ENCODE assay signal across 8 cellular contexts in the genomic region with DNA sequence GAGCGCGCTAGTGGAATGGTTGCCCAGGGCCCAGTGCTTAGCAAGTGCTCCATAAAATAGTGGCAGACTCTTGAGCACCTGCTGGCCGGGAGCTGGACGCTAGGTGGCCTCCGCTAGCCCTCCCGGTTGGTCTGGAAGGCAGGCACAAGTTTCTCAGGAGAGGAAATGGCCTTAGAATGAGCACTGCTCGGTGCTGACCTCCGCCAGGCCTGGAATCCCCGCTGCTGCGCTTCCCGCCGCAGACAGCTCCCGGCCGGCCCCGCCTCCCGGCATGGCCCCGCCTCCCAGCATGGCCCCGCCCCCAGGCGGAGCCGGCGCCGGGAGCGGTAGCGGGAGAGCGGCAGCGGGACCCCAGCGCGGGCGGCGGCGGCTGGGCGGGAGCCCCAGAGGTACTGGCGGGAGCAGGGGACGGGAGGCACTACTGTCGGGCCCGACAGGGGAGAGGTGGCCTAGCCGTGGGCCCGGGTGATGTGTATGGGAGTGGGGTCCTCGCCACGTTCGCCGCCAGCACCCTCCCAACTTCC. TPM values are rescaled to one million over a fixed set of nuclear protein-coding genes. Genes with fewer than 3 reads are reported as not detected.
DNase-seq lines count a peak whose midpoint lies in the region; ATAC-seq and TF ChIP-seq lines count a peak whose summit lies in the region.

A gene with protein sequence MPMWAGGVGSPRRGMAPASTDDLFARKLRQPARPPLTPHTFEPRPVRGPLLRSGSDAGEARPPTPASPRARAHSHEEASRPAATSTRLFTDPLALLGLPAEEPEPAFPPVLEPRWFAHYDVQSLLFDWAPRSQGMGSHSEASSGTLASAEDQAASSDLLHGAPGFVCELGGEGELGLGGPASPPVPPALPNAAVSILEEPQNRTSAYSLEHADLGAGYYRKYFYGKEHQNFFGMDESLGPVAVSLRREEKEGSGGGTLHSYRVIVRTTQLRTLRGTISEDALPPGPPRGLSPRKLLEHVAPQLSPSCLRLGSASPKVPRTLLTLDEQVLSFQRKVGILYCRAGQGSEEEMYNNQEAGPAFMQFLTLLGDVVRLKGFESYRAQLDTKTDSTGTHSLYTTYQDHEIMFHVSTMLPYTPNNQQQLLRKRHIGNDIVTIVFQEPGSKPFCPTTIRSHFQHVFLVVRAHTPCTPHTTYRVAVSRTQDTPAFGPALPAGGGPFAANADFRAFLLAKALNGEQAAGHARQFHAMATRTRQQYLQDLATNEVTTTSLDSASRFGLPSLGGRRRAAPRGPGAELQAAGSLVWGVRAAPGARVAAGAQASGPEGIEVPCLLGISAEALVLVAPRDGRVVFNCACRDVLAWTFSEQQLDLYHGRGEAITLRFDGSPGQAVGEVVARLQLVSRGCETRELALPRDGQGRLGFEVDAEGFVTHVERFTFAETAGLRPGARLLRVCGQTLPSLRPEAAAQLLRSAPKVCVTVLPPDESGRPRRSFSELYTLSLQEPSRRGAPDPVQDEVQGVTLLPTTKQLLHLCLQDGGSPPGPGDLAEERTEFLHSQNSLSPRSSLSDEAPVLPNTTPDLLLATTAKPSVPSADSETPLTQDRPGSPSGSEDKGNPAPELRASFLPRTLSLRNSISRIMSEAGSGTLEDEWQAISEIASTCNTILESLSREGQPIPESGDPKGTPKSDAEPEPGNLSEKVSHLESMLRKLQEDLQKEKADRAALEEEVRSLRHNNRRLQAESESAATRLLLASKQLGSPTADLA (plus strand): TSS at position 308 of the 524 bp plus-strand sequence. CDS start 2,821 bp downstream, outside the sequence.

- peaks cover 52% of the 10 kb centered on the region for H3K4me1 Mint-ChIP-seq in activated T-cell treated with anti-CD3 and anti-CD28 coated beads, Interleukin-2, amount 50 U/mL, for 4 hours (ENCODE audit: low read depth)
- H3K4me1 Mint-ChIP-seq in stimulated activated effector memory CD8-positive, alpha-beta T cell treated with anti-CD3 and anti-CD28 coated beads, Interleukin-12 subunit alpha, Interleukin-12 subunit beta, amount 100 ng/mL, for 72 hours: peaks cover 67% of the 10 kb centered on the region

- H3K9ac ChIP-seq in mucosa of rectum (ENCODE audit: low read depth in 1 of 2, low read length in 2 of 2): peak within 1 kb of the TSS; percentile 75 to 77

- no peaks in the 10 kb centered on the region for H3K27me3 Mint-ChIP-seq in activated T-cell treated with anti-CD3 and anti-CD28 coated beads, Interleukin-2, amount 50 U/mL, for 4 hours (ENCODE audit: low read depth)

- H3K4me3 Mint-ChIP-seq in activated T-cell treated with anti-CD3 and anti-CD28 coated beads, Interleukin-2, amount 50 U/mL, for 4 hours: peak within 1 kb of the TSS; percentile 89
- H3K4me3 Mint-ChIP-seq in stimulated activated effector memory CD8-positive, alpha-beta T cell treated with anti-CD3 and anti-CD28 coated beads, Interleukin-12 subunit alpha, Interleukin-12 subunit beta, amount 100 ng/mL, for 72 hours: peak within 1 kb of the TSS; percentile 94

- H3K79me2 ChIP-seq in ACC112 (ENCODE audit: control insufficient read depth, insufficient read depth, low read length, unreplicated experiment) (peaks cover 10% of the 10 kb centered on the region), PC-9 (ENCODE audit: low read depth) (no peaks in the 10 kb centered on the region)

- BruUV-seq in PC-9 (replicated peaks; lab: Mats Ljungman, UMichigan): no TSS peak

- H3K27ac ChIP-seq in ACC112 (ENCODE audit: low read depth, low read length): peak within 1 kb of the TSS; percentile 45; the same call in 1 of the 2 replicates
- peak within 1 kb of the TSS; percentile 18 for H3K27ac ChIP-seq in PC-9
- peak within 1 kb of the TSS; percentile 91 to 94 for H3K27ac ChIP-seq in esophagus (ENCODE audit: low read depth in 2 of 2, low read length in 1 of 2)
- peak within 1 kb of the TSS; percentile 87 to 93 for H3K27ac ChIP-seq in mucosa of rectum (ENCODE audit: low read depth in 2 of 2, low read length in 2 of 2)

- no peak within 1 kb of the TSS for H2AFZ ChIP-seq in ACC112 (ENCODE audit: low read length, unreplicated experiment)
- H2AFZ ChIP-seq in PC-9: peak within 1 kb of the TSS; percentile 44; the same call in 1 of the 2 replicates

- TF ChIP-seq CTCF in PC-9 (conservative IDR thresholded peaks at IDR 0.05): peak; percentile 68

- H3K4me3 ChIP-seq in ACC112 (ENCODE audit: low read depth, low read length): peak within 1 kb of the TSS; percentile 84
- H3K4me3 ChIP-seq in PC-9: peak within 1 kb of the TSS; percentile 57
- peak within 1 kb of the TSS; percentile 67 to 83 for H3K4me3 ChIP-seq in esophagus (ENCODE audit: low read depth in 1 of 2, low read length in 2 of 2)
- H3K4me3 ChIP-seq in mucosa of rectum (ENCODE audit: low read length in 2 of 2): peak within 1 kb of the TSS; percentile 78 to 86

- peak; percentile 86 to 94 for DNase-seq in PC-9
- peak; percentile 68 for DNase-seq in activated T-cell treated with anti-CD3 and anti-CD28 coated beads, Interleukin-2, amount 50 U/mL, for 4 hours
- peak; percentile 84 to 89 for DNase-seq in stimulated activated effector memory CD8-positive, alpha-beta T cell treated with anti-CD3 and anti-CD28 coated beads, Interleukin-12 subunit alpha, Interleukin-12 subunit beta, amount 100 ng/mL, for 72 hours (ENCODE audit: low spot score in 2 of 2)

- intact Hi-C loops in PC-9 (cut with micrococcal nuclease; ENCODE audit: unreplicated experiment): loop anchor here (1.0 to 5.0 kb wide), 5 partner anchors 15 to 249 kb away; a partner anchor contains a TSS

- WGBS in esophagus, 2 donors: 4% methylated on average over 30 to 42 of the region's 42 CpGs

- peak within 1 kb of the TSS; percentile 96 for H3K27ac Mint-ChIP-seq in stimulated activated effector memory CD8-positive, alpha-beta T cell treated with anti-CD3 and anti-CD28 coated beads, Interleukin-12 subunit alpha, Interleukin-12 subunit beta, amount 100 ng/mL, for 72 hours

- CTCF ChIA-PET in PC-9 (lab: Charles Lee): interaction anchor here (0.6 to 1.2 kb wide), 4 partner anchors 67 to 255 kb away, joined by 3 to 10 read pairs (median 4); no protein-coding TSS in a partner anchor

- H3K4me2 ChIP-seq in PC-9: peak within 1 kb of the TSS; percentile 91

- POLR2A ChIA-PET in PC-9 (lab: Charles Lee; ENCODE audit: unreplicated experiment): interaction anchor here (0.5 to 0.8 kb wide), 14 partner anchors 14 to 979 kb away, joined by 3 to 9 read pairs (median 4); a partner anchor contains a TSS

- H3K9me2 ChIP-seq in PC-9 (ENCODE audit: insufficient read depth): no peaks in the 10 kb centered on the region

- ATAC-seq in GM18505 (IDR thresholded peaks at IDR 0.05; ENCODE audit: unreplicated experiment) (peak; percentile 37), HG03280 (IDR thresholded peaks at IDR 0.05; ENCODE audit: unreplicated experiment) (peak; percentile 55)
- ATAC-seq in activated T-cell treated with anti-CD3 and anti-CD28 coated beads, Interleukin-2, amount 50 U/mL, for 4 hours: peak; percentile 80
- ATAC-seq in stimulated activated effector memory CD8-positive, alpha-beta T cell treated with anti-CD3 and anti-CD28 coated beads, Interleukin-12 subunit alpha, Interleukin-12 subunit beta, amount 100 ng/mL, for 72 hours: peak; percentile 65

- H3F3A ChIP-seq in PC-9 (ENCODE audit: insufficient read depth, low read depth): peaks cover 36% of the 10 kb centered on the region

- peaks cover 10% of the 10 kb centered on the region for H4K20me1 ChIP-seq in PC-9 (ENCODE audit: insufficient read depth)

- H3K9me3 ChIP-seq in PC-9 (ENCODE audit: insufficient read depth, low read depth): no peaks in the 10 kb centered on the region
- no peaks in the 10 kb centered on the region for H3K9me3 ChIP-seq in esophagus (ENCODE audit: control insufficient read depth in 2 of 2, insufficient read depth in 1 of 2, low read depth in 1 of 2, low read length in 1 of 2)
- H3K9me3 ChIP-seq in mucosa of rectum (ENCODE audit: control insufficient read depth in 2 of 2, low read length in 2 of 2): no peaks in the 10 kb centered on the region

- no peaks in the 10 kb centered on the region for H3K9me3 Mint-ChIP-seq in activated T-cell treated with anti-CD3 and anti-CD28 coated beads, Interleukin-2, amount 50 U/mL, for 4 hours
- H3K9me3 Mint-ChIP-seq in stimulated activated effector memory CD8-positive, alpha-beta T cell treated with anti-CD3 and anti-CD28 coated beads, Interleukin-12 subunit alpha, Interleukin-12 subunit beta, amount 100 ng/mL, for 72 hours: no peaks in the 10 kb centered on the region

- H3K4me1 ChIP-seq in ACC112 (ENCODE audit: control insufficient read depth, insufficient read depth, low read length, unreplicated experiment) (peaks cover 27% of the 10 kb centered on the region), PC-9 (replicated peaks; ENCODE audit: insufficient read depth) (peaks cover 17% of the 10 kb centered on the region), esophagus (ENCODE audit: control insufficient read depth in 2 of 2, insufficient read depth in 2 of 2, low read length in 1 of 2) (peaks cover 8 to 13% of the 10 kb centered on the region in 2 donors), mucosa of rectum (ENCODE audit: control insufficient read depth in 2 of 2, insufficient read depth in 2 of 2, low read length in 2 of 2) (peaks cover 21 to 24% of the 10 kb centered on the region in 2 donors)

- peaks cover 6% of the 10 kb centered on the region for H3K36me3 Mint-ChIP-seq in activated T-cell treated with anti-CD3 and anti-CD28 coated beads, Interleukin-2, amount 50 U/mL, for 4 hours (ENCODE audit: insufficient read depth)
- peaks cover 72% of the 10 kb centered on the region for H3K36me3 Mint-ChIP-seq in stimulated activated effector memory CD8-positive, alpha-beta T cell treated with anti-CD3 and anti-CD28 coated beads, Interleukin-12 subunit alpha, Interleukin-12 subunit beta, amount 100 ng/mL, for 72 hours

- TF ChIP-seq POLR2A in GM18505 (IDR thresholded peaks at IDR 0.05; ENCODE audit: borderline replicate concordance, extremely low read depth, insufficient read depth, insufficient read length): peak; percentile 73

- peaks cover 18% of the 10 kb centered on the region; the same call in 1 of the 2 replicates for H3K36me3 ChIP-seq in ACC112 (ENCODE audit: insufficient read depth, low read length)
- H3K36me3 ChIP-seq in PC-9 (ENCODE audit: low read depth): peaks cover 14% of the 10 kb centered on the region
- H3K36me3 ChIP-seq in esophagus (ENCODE audit: control insufficient read depth in 2 of 2, insufficient read depth in 2 of 2, low read length in 1 of 2): peaks cover 4 to 36% of the 10 kb centered on the region in 2 donors
- peaks cover 30% of the 10 kb centered on the region in 2 donors for H3K36me3 ChIP-seq in mucosa of rectum (ENCODE audit: control insufficient read depth in 2 of 2, insufficient read depth in 2 of 2, low read length in 2 of 2)

- no peaks in the 10 kb centered on the region for H3K27me3 ChIP-seq in ACC112 (ENCODE audit: insufficient read depth, low read length)
- H3K27me3 ChIP-seq in PC-9 (ENCODE audit: insufficient read depth, low read depth): no peaks in the 10 kb centered on the region
- H3K27me3 ChIP-seq in esophagus (ENCODE audit: control insufficient read depth in 1 of 2, insufficient read depth in 2 of 2, low read length in 2 of 2): no peaks in the 10 kb centered on the region
- no peaks in the 10 kb centered on the region for H3K27me3 ChIP-seq in mucosa of rectum (ENCODE audit: control insufficient read depth in 2 of 2, insufficient read depth in 2 of 2, low read length in 2 of 2)

RNA-seq across cellular contexts. Expression of the gene that starts here (rescaled TPM):
- 65.6 and 81.3 TPM in 2 replicates for total RNA-seq in PC-9 (2021)
- total RNA-seq in activated T-cell treated with anti-CD3 and anti-CD28 coated beads, Interleukin-2, amount 50 U/mL, for 4 hours: 100 to 1,000 TPM in 1 of 3 donors, 10 to 100 TPM in 2; 80.0 to 101 (median 95.4) TPM
- polyA plus RNA-seq in esophagus: 10 to 100 TPM; 22.8 to 32.5 TPM

Comparison
In these comparisons a context has a peak if more than half of its experiments do, and no peak if none do; other contexts are left out.
1. Peak in every context shown above with its lines: DNase-seq, ATAC-seq, H3K4me3 ChIP-seq and H3K27ac ChIP-seq.
2. H3K27ac ChIP-seq: peak in every context shown above with its lines; median percentile 92 in esophagus; 90 in mucosa of rectum; 45 in ACC112; 18 in PC-9.